In genomic region chr16:89422527-89422904, GRCh38 we compare ENCODE assay signal across 8 cellular contexts.
DNase-seq lines count a peak whose midpoint lies in the region; ATAC-seq and TF ChIP-seq lines count a peak whose summit lies in the region.

No MANE protein-coding gene starts in this region.

- H3K27ac ChIP-seq in SJSA1, result peak overlapping the region; percentile 18; the same call in 1 of the 2 replicates

- no peaks in the 10 kb centered on the region for H3K27me3 ChIP-seq in SJSA1 (replicated peaks)

- peak; percentile 46 for ATAC-seq in GM18858 (IDR thresholded peaks at IDR 0.05; ENCODE audit: unreplicated experiment)
- peak; percentile 73 for ATAC-seq in HG02678 (IDR thresholded peaks at IDR 0.05; ENCODE audit: unreplicated experiment)
- ATAC-seq in stimulated activated memory B cell treated with anti-CD40 and anti-IgM and Interleukin-4, amounts not matched to agents 10 μg/mL and 1 μg/mL and 100 μg/mL, for 72 hours, result peak; percentile 95

- no peaks in the 10 kb centered on the region for H3K9me3 ChIP-seq in SJSA1 (replicated peaks)

- H3K27me3 Mint-ChIP-seq in stimulated activated memory B cell treated with anti-CD40 and anti-IgM and Interleukin-4, amounts not matched to agents 10 μg/mL and 1 μg/mL and 100 μg/mL, for 72 hours, result no peaks in the 10 kb centered on the region

- peak overlapping the region; percentile 87 for H3K27ac Mint-ChIP-seq in stimulated activated memory B cell treated with anti-CD40 and anti-IgM and Interleukin-4, amounts not matched to agents 10 μg/mL and 1 μg/mL and 100 μg/mL, for 72 hours

- peaks cover 76% of the 10 kb centered on the region for H3K4me1 Mint-ChIP-seq in stimulated activated memory B cell treated with anti-CD40 and anti-IgM and Interleukin-4, amounts not matched to agents 10 μg/mL and 1 μg/mL and 100 μg/mL, for 72 hours

- no peaks in the 10 kb centered on the region for H3K9me3 Mint-ChIP-seq in stimulated activated memory B cell treated with anti-CD40 and anti-IgM and Interleukin-4, amounts not matched to agents 10 μg/mL and 1 μg/mL and 100 μg/mL, for 72 hours

- no peak overlapping the region for H3K4me3 ChIP-seq in SJSA1
- no peak overlapping the region for H3K4me3 ChIP-seq in fibroblast of mammary gland (ENCODE audit: control insufficient read depth, low read depth, low read length)

- H3K36me3 Mint-ChIP-seq in stimulated activated memory B cell treated with anti-CD40 and anti-IgM and Interleukin-4, amounts not matched to agents 10 μg/mL and 1 μg/mL and 100 μg/mL, for 72 hours, result peaks cover 34% of the 10 kb centered on the region

- peaks cover 46% of the 10 kb centered on the region for H3K4me1 ChIP-seq in SJSA1 (replicated peaks)

- H3K36me3 ChIP-seq in SJSA1, result peaks cover 44% of the 10 kb centered on the region

- TF ChIP-seq CTCF in fibroblast of mammary gland (conservative IDR thresholded peaks at IDR 0.05; ENCODE audit: control insufficient read depth, insufficient read depth, low read depth, low read length), result no peak

- peak in 1 of 2 experiments; percentile 35 for DNase-seq in SJSA1 (ENCODE audit: low read depth in 1 of 2, low spot score in 2 of 2)
- peak; percentile 72 for DNase-seq in fibroblast of mammary gland (ENCODE audit: low read depth)
- no peak for DNase-seq in NCI-H1417 (lab: John Stamatoyannopoulos, UW)
- DNase-seq in Kasumi-1 (lab: John Stamatoyannopoulos, UW), result no peak
- DNase-seq in H4 (ENCODE audit: low spot score), result no peak

- H3K4me3 Mint-ChIP-seq in stimulated activated memory B cell treated with anti-CD40 and anti-IgM and Interleukin-4, amounts not matched to agents 10 μg/mL and 1 μg/mL and 100 μg/mL, for 72 hours, result peak overlapping the region; percentile 73
